12 cellular contexts compared by ENCODE assay signal in genomic region chr3:111768571-111769100, GRCh38.
DNase-seq lines count a peak whose midpoint lies in the region; ATAC-seq, FAIRE-seq and TF ChIP-seq lines count a peak whose summit lies in the region.
"Had no signal": no experiment of that assay in that cellular context is flagged by ENCODE, and none has a peak within 500 bp of the region (broad histone marks: within the 10 kb centered on the region; RNA-seq: fewer than 3 reads in every experiment).

No MANE protein-coding gene starts in this region.

- no peak for TF ChIP-seq POLR2A in H54 (IDR thresholded peaks at IDR 0.05; ENCODE audit: low read depth, low read length)

- no peak overlapping the region for H3K4me3 ChIP-seq in small intestine (ENCODE audit: low read depth in 1 of 2, low read length in 2 of 2)
- H3K4me3 ChIP-seq: suprapubic skin had no signal

- no peaks in the 10 kb centered on the region for H3K9me3 ChIP-seq in small intestine (ENCODE audit: control insufficient read depth, low read depth)
- H3K9me3 ChIP-seq: suprapubic skin had no signal

- ATAC-seq in HG03571 (IDR thresholded peaks at IDR 0.05; ENCODE audit: unreplicated experiment), result no peak

- H3K36me3 ChIP-seq in small intestine (ENCODE audit: control insufficient read depth in 2 of 2, insufficient read depth in 2 of 2, low read length in 2 of 2), result no peaks in the 10 kb centered on the region
- H3K36me3 ChIP-seq: suprapubic skin had no signal

- FAIRE-seq in H54 (lab: Jason Lieb, UNC) (peak; percentile 97), small intestine (lab: Jason Lieb, UNC) (no peak)

- 32 to 49% (median 44%) methylated on average over 7 of the region's 7 CpGs for WGBS in small intestine, 3 donors

- H3K27me3 ChIP-seq in small intestine (ENCODE audit: control insufficient read depth in 2 of 2, insufficient read depth in 2 of 2, low read length in 2 of 2), result no peaks in the 10 kb centered on the region
- H3K27me3 ChIP-seq: suprapubic skin had no signal

- DNase-seq in H54 (ENCODE audit: insufficient read length, low spot score) (peak; percentile 18), amniotic stem cell (lab: John Stamatoyannopoulos, UW) (peak; percentile 74), glomerular visceral epithelial cell (ENCODE audit: extremely low spot score) (peak; percentile 96), small intestine (peak; percentile 70), C1 segment of cervical spinal cord (lab: John Stamatoyannopoulos, UW) (no peak), NCI-H1436 (lab: John Stamatoyannopoulos, UW) (no peak), NCI-H1105 (lab: John Stamatoyannopoulos, UW) (no peak)
- DNase-seq: glutamatergic neuron, NCI-H2171, retina had no signal

- H3K27ac ChIP-seq in small intestine (ENCODE audit: low read depth in 1 of 2, low read length in 1 of 2), result peak overlapping the region in 1 of 2 donors; percentile 27
- H3K27ac ChIP-seq: suprapubic skin had no signal

- peaks cover 2 to 7% of the 10 kb centered on the region in 2 donors for H3K4me1 ChIP-seq in small intestine (ENCODE audit: control insufficient read depth in 2 of 2, insufficient read depth in 1 of 2, low read depth in 1 of 2, low read length in 1 of 2)

Comparison
In these comparisons a context has a peak if more than half of its experiments do, and no peak if none do; other contexts are left out.
1. DNase-seq: peak in H54 (single experiment), amniotic stem cell (single experiment), glomerular visceral epithelial cell (single experiment) and small intestine (single experiment); none in C1 segment of cervical spinal cord (0 of 14), NCI-H1436 (single experiment) and NCI-H1105 (single experiment).